Comparison of ENCODE assay signal across 17 cellular contexts in genomic region chr2:12828932-12829331, GRCh38.
A peak's percentile ranks its signal among the peaks of the same experiment; 100 is the strongest.
DNase-seq lines count a peak whose midpoint lies in the region; ATAC-seq lines count a peak whose summit lies in the region.
"Had no signal": no experiment of that assay in that cellular context is flagged by ENCODE, and none has a peak within 500 bp of the region (broad histone marks: within the 10 kb centered on the region; RNA-seq: fewer than 3 reads in every experiment).

No MANE protein-coding gene starts in this region.

- DNase-seq in DMS 273 (lab: John Stamatoyannopoulos, UW; ENCODE audit: unreplicated experiment) (peak; percentile 51), DMS 273 treated with DMSO at 0.1 percent for 48 hours (lab: John Stamatoyannopoulos, UW) (no peak), NCI-H526 treated with DMSO at 0.1 percent for 48 hours (lab: John Stamatoyannopoulos, UW) (peak; percentile 43), iPS DF 4.7 (ENCODE audit: extremely low read depth, low spot score) (peak; percentile 25), 8988T (no peak)
- DNase-seq: KG1, NCI-H1417, NCI-H187 treated with DMSO at 0.1 percent for 48 hours, NCI-H748 treated with DMSO at 0.1 percent for 48 hours, PC-3, RPMI8226, SHP77 treated with DMSO at 0.1 percent for 48 hours, SK-N-SH had no signal

- ATAC-seq in HG03469 (IDR thresholded peaks at IDR 0.05; ENCODE audit: unreplicated experiment), result no peak
- ATAC-seq in esophagus mucosa, result no peak
- no peak for ATAC-seq in HG03571 (IDR thresholded peaks at IDR 0.05; ENCODE audit: unreplicated experiment)
- ATAC-seq: HCT116, PC-3 had no signal

Comparison
In these comparisons a context has a peak if more than half of its experiments do, and no peak if none do; other contexts are left out.
1. DNase-seq: peak in DMS 273 (single experiment), NCI-H526 treated with DMSO at 0.1 percent for 48 hours (single experiment) and iPS DF 4.7 (single experiment); none in DMS 273 treated with DMSO at 0.1 percent for 48 hours (single experiment) and 8988T (single experiment).